Comparison of ENCODE assay signal across 19 cellular contexts in genomic region chr4:181766061-181766460, GRCh38.
"Had no signal": no experiment of that assay in that cellular context is flagged by ENCODE, and none has a peak within 500 bp of the region (broad histone marks: within the 10 kb centered on the region; RNA-seq: fewer than 3 reads in every experiment).

No MANE protein-coding gene starts in this region.

- H3K9me3 ChIP-seq: colonic mucosa, lower lobe of right lung, thyroid gland had no signal

- H3K27ac ChIP-seq: colonic mucosa, epithelial cell of prostate, foreskin keratinocyte, lower lobe of right lung, thyroid gland, WERI-Rb-1 had no signal

- H3K4me1 Mint-ChIP-seq: central memory CD8-positive, alpha-beta T cell; endodermal cell; nephron had no signal

- H3K9me3 Mint-ChIP-seq: endodermal cell, nephron had no signal

- H3K27me3 Mint-ChIP-seq: activated naive CD8-positive, alpha-beta T cell; central memory CD8-positive, alpha-beta T cell had no signal

- DNase-seq: activated CD4-positive, alpha-beta T cell treated with anti-CD3 and anti-CD28 coated beads, Interleukin-2, amount 50 U/mL, for 4 hours; activated gamma-delta T cell; activated T-cell treated with anti-CD3 and anti-CD28 coated beads, Interleukin-2, amount 50 U/mL, for 72 hours; colonic mucosa; endodermal cell; foreskin keratinocyte; glutamatergic neuron; lower lobe of right lung; posterior cingulate gyrus; stimulated activated CD4-positive, alpha-beta T cell treated with anti-CD3 and anti-CD28 coated beads, Interleukin-2, amount 100 ng/mL, for 24 hours; stimulated activated naive CD4-positive, alpha-beta T cell treated with Interleukin-2 at 50 U/mL for 16 hours; T-helper 2 cell; thyroid gland; WERI-Rb-1 had no signal

- H3K27me3 ChIP-seq: colonic mucosa, foreskin keratinocyte, thyroid gland had no signal

- H3K4me3 Mint-ChIP-seq: activated naive CD8-positive, alpha-beta T cell; activated T-cell treated with anti-CD3 and anti-CD28 coated beads, Interleukin-2, amount 50 U/mL, for 72 hours; central memory CD8-positive, alpha-beta T cell; endodermal cell had no signal

- H3K36me3 Mint-ChIP-seq: activated naive CD8-positive, alpha-beta T cell had no signal

- H3K36me3 ChIP-seq: colonic mucosa, lower lobe of right lung, thyroid gland, WERI-Rb-1 had no signal

- H3K4me3 ChIP-seq: colonic mucosa, lower lobe of right lung, thyroid gland had no signal

- ATAC-seq: activated T-cell treated with anti-CD3 and anti-CD28 coated beads, Interleukin-2, amount 50 U/mL, for 72 hours; foreskin keratinocyte; lower lobe of right lung had no signal

- FAIRE-seq: keratinocyte had no signal

- H3K27ac Mint-ChIP-seq: activated naive CD8-positive, alpha-beta T cell; activated T-cell treated with anti-CD3 and anti-CD28 coated beads, Interleukin-2, amount 50 U/mL, for 72 hours; endodermal cell had no signal

- H3K4me1 ChIP-seq: colonic mucosa, foreskin keratinocyte, lower lobe of right lung, thyroid gland had no signal
